1 cellular context compared by ENCODE assay signal in genomic region chr16:69726313-69727060, GRCh38.
TF ChIP-seq lines count a peak whose summit lies in the region.

Gene NQO1, minus strand, starts transcription at chr16:69726560. Its CDS starts 121 bp downstream, at chr16:69726439.

TF ChIP-seq in GM12878, 131 proteins besides CTCF, POLR2A, EP300 and RAD21 (continued from another document):
- TF ChIP-seq ZNF592 (IDR thresholded peaks at IDR 0.05) (no peak), TBL1XR1 (IDR thresholded peaks at IDR 0.05; ENCODE audit: low read depth, low read length) (0 out of 2 replicates have a peak, but pooled peaks have one; percentile 8), NBN (IDR thresholded peaks at IDR 0.05) (no peak), SMAD5 (IDR thresholded peaks at IDR 0.05; ENCODE audit: low read depth) (peak; percentile 66), BMI1 (IDR thresholded peaks at IDR 0.05; ENCODE audit: borderline replicate concordance) (peak; percentile 96), HSF1 (IDR thresholded peaks at IDR 0.05; ENCODE audit: low read depth, low read length) (no peak), SPI1 (IDR thresholded peaks at IDR 0.05; ENCODE audit: borderline replicate concordance, insufficient read depth, low read depth, low read length) (no peak), RAD51 (IDR thresholded peaks at IDR 0.05) (no peak), WRNIP1 (IDR thresholded peaks at IDR 0.05; ENCODE audit: borderline replicate concordance, low read depth, low read length) (no peak), ZBTB33 (IDR thresholded peaks at IDR 0.05) (no peak), SIX5 (IDR thresholded peaks at IDR 0.05; ENCODE audit: low read depth, low read length, severe bottlenecking) (no peak), BACH1 (IDR thresholded peaks at IDR 0.05; ENCODE audit: borderline replicate concordance) (peak; percentile 98), POU2F2 (IDR thresholded peaks at IDR 0.05; ENCODE audit: borderline replicate concordance, low read depth, low read length) (peak; percentile 11; the same call in 2 of the 3 replicates), NKRF (conservative IDR thresholded peaks at IDR 0.05) (peak; percentile 75), KAT2A (conservative IDR thresholded peaks at IDR 0.05; ENCODE audit: control insufficient read depth, low read depth, low read length) (no peak), IRF3 (IDR thresholded peaks at IDR 0.05) (0 out of 2 replicates have a peak, but pooled peaks have one; percentile 22), SREBF1 (IDR thresholded peaks at IDR 0.05; ENCODE audit: low read length) (no peak), TCF3 (IDR thresholded peaks at IDR 0.05; ENCODE audit: borderline replicate concordance, insufficient read depth, low read depth, low read length) (0 out of 2 replicates have a peak, but pooled peaks have one; percentile 19), ELK1 (IDR thresholded peaks at IDR 0.05; ENCODE audit: low read depth, low read length) (peak; percentile 62; the same call in 1 of the 2 replicates), KLF5 (IDR thresholded peaks at IDR 0.05; ENCODE audit: partially characterized antibody) (peak; percentile 50)
